Comparison of ENCODE assay signal across 8 cellular contexts in genomic region chr5:139747583-139748504, GRCh38. TPM values are rescaled to one million over a fixed set of nuclear protein-coding genes. Genes with fewer than 3 reads are reported as not detected.
DNase-seq lines count a peak whose midpoint lies in the region; ATAC-seq and TF ChIP-seq lines count a peak whose summit lies in the region.

No MANE protein-coding gene starts in this region.

- CTCF ChIA-PET in activated naive CD4-positive, alpha-beta T cell treated with anti-CD3 and anti-CD28 coated beads, Interleukin-2, amount 10 ng/mL, durations not matched to agents 7 days and 5 days (lab: Charles Lee): interaction anchor here (1.0 to 2.6 kb wide), 2 partner anchors 18 to 32 kb away, joined by 3 to 11 read pairs; no protein-coding TSS in a partner anchor

- H3K9me3 Mint-ChIP-seq in activated naive CD4-positive, alpha-beta T cell treated with anti-CD3 and anti-CD28 coated beads, Interleukin-2, amount 10 ng/mL, durations not matched to agents 7 days and 5 days: no peaks in the 10 kb centered on the region

- peak overlapping the region; percentile 37 for H3K4me3 Mint-ChIP-seq in activated naive CD4-positive, alpha-beta T cell treated with anti-CD3 and anti-CD28 coated beads, Interleukin-2, amount 10 ng/mL, durations not matched to agents 7 days and 5 days

- H3K4me1 Mint-ChIP-seq in activated naive CD4-positive, alpha-beta T cell treated with anti-CD3 and anti-CD28 coated beads, Interleukin-2, amount 10 ng/mL, durations not matched to agents 7 days and 5 days: peaks cover 27% of the 10 kb centered on the region

- peaks cover 8 to 38% (median 35%) of the 10 kb centered on the region in 9 donors for H3K4me1 ChIP-seq in heart right ventricle

- no peak for TF ChIP-seq CTCF in heart right ventricle (IDR thresholded peaks at IDR 0.05)

- H3K27me3 Mint-ChIP-seq in activated naive CD4-positive, alpha-beta T cell treated with anti-CD3 and anti-CD28 coated beads, Interleukin-2, amount 10 ng/mL, durations not matched to agents 7 days and 5 days: peaks cover 95% of the 10 kb centered on the region

- peak overlapping the region; percentile 14 to 62 (median 48) for H3K4me3 ChIP-seq in heart right ventricle

- 2 to 3% methylated on average over 60 of the region's 60 CpGs for WGBS in heart right ventricle, 2 donors

- no peaks in the 10 kb centered on the region for H3K9me3 ChIP-seq in heart right ventricle

- peak overlapping the region in 6 of 10 donors; percentile 4 to 70 (median 39) for H3K27ac ChIP-seq in heart right ventricle

- no peaks in the 10 kb centered on the region for H3K36me3 ChIP-seq in heart right ventricle

- H3K27ac Mint-ChIP-seq in activated naive CD4-positive, alpha-beta T cell treated with anti-CD3 and anti-CD28 coated beads, Interleukin-2, amount 10 ng/mL, durations not matched to agents 7 days and 5 days: no peak overlapping the region

- H3K27me3 ChIP-seq in heart right ventricle: peaks cover 6 to 77% (median 41%) of the 10 kb centered on the region in 7 donors

- intact Hi-C loops in heart right ventricle (cut with DNase I): loop anchor here in 1 of 10 donors (5.0 kb wide), 1 partner anchor 36 kb away; no protein-coding TSS in a partner anchor
- intact Hi-C loops in posterior vena cava (cut with DNase I): loop anchor here in 1 of 2 donors (5.0 kb wide), 1 partner anchor 96 kb away; no protein-coding TSS in a partner anchor

- H3K36me3 Mint-ChIP-seq in activated naive CD4-positive, alpha-beta T cell treated with anti-CD3 and anti-CD28 coated beads, Interleukin-2, amount 10 ng/mL, durations not matched to agents 7 days and 5 days: no peaks in the 10 kb centered on the region

- peak; percentile 9 for ATAC-seq in GM21786 (IDR thresholded peaks at IDR 0.05; ENCODE audit: unreplicated experiment)
- peak; percentile 10 to 42 (median 32) for ATAC-seq in heart right ventricle

- DNase-seq in COLO668 (lab: John Stamatoyannopoulos, UW; ENCODE audit: unreplicated experiment): peak; percentile 27
- peak; percentile 47 for DNase-seq in NCI-H82 treated with DMSO at 0.1 percent for 48 hours (lab: John Stamatoyannopoulos, UW; ENCODE audit: unreplicated experiment)
- peak; percentile 40 for DNase-seq in activated naive CD4-positive, alpha-beta T cell treated with anti-CD3 and anti-CD28 coated beads, Interleukin-2, amount 10 ng/mL, durations not matched to agents 7 days and 5 days
- DNase-seq in heart right ventricle: peak; percentile 49
- peak; percentile 91 for DNase-seq in posterior vena cava (ENCODE audit: low spot score)
- DNase-seq in middle frontal gyrus (ENCODE audit: extremely low spot score, low spot score): no peak
- no peak for DNase-seq in dedifferentiated amniotic fluid mesenchymal stem cell (ENCODE audit: extremely low spot score)

RNA-seq across cellular contexts. Expression of gene PSD2, which starts 47.8 kb away (rescaled TPM):
- under 1 TPM in 2 of 10 donors, not detected in 8; 0.08 to 0.09 TPM for total RNA-seq in heart right ventricle
- polyA plus RNA-seq in heart right ventricle: under 1 TPM in 1 of 2 donors, not detected in 1; 0.03 TPM
- under 1 TPM; 0.14 TPM for total RNA-seq in posterior vena cava

Comparison
In these comparisons a context has a peak if more than half of its experiments do, and no peak if none do; other contexts are left out.
1. DNase-seq: peak in COLO668 (single experiment), NCI-H82 treated with DMSO at 0.1 percent for 48 hours (single experiment), activated naive CD4-positive, alpha-beta T cell treated with anti-CD3 and anti-CD28 coated beads, Interleukin-2, amount 10 ng/mL, durations not matched to agents 7 days and 5 days (single experiment), heart right ventricle (2 of 2) and posterior vena cava (single experiment); none in middle frontal gyrus (single experiment) and dedifferentiated amniotic fluid mesenchymal stem cell (single experiment).